1 cellular context compared by ENCODE assay signal in the genomic region with DNA sequence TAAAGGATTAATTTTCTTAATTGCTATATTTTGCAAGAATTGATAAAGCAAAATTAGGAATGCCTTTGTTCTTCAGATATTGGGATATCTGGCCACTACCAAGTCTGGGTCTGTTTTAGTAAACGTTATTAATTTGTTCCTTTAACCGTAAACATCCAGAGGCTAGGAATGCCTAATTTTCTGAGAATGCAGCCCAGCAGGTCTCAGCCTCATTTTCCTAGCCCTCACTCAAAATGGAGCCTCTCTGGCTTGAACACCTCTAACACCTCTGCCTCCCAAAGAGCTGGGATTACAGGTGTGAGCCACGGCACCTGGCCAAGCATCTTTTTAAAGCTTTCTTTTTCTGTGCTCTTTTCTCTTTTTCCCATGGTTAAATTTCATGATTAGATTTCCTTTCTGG.
TF ChIP-seq lines count a peak whose summit lies in the region.

No MANE protein-coding gene starts in this region.

TF ChIP-seq in GM12878, 131 proteins besides CTCF, POLR2A, EP300 and RAD21 (continued from another document):
- TF ChIP-seq, protein P1, sequence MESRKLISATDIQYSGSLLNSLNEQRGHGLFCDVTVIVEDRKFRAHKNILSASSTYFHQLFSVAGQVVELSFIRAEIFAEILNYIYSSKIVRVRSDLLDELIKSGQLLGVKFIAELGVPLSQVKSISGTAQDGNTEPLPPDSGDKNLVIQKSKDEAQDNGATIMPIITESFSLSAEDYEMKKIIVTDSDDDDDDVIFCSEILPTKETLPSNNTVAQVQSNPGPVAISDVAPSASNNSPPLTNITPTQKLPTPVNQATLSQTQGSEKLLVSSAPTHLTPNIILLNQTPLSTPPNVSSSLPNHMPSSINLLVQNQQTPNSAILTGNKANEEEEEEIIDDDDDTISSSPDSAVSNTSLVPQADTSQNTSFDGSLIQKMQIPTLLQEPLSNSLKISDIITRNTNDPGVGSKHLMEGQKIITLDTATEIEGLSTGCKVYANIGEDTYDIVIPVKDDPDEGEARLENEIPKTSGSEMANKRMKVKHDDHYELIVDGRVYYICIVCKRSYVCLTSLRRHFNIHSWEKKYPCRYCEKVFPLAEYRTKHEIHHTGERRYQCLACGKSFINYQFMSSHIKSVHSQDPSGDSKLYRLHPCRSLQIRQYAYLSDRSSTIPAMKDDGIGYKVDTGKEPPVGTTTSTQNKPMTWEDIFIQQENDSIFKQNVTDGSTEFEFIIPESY (IDR thresholded peaks at IDR 0.05), result no peak
- TF ChIP-seq PAX8 (IDR thresholded peaks at IDR 0.05), result no peak
- TF ChIP-seq TBL1XR1 (IDR thresholded peaks at IDR 0.05; ENCODE audit: low read depth, low read length), result no peak
- TF ChIP-seq, protein P2, sequence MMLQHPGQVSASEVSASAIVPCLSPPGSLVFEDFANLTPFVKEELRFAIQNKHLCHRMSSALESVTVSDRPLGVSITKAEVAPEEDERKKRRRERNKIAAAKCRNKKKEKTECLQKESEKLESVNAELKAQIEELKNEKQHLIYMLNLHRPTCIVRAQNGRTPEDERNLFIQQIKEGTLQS (IDR thresholded peaks at IDR 0.05; ENCODE audit: borderline replicate concordance, extremely low read depth, low read depth, low read length), result no peak
- no peak for TF ChIP-seq LARP7 (IDR thresholded peaks at IDR 0.05)
- no peak for TF ChIP-seq PML (IDR thresholded peaks at IDR 0.05; ENCODE audit: low read length)
- TF ChIP-seq SIN3A (IDR thresholded peaks at IDR 0.05; ENCODE audit: low read depth, low read length), result no peak
